Comparison of ENCODE assay signal across 19 cellular contexts in genomic region chrX:36577006-36577405, GRCh38.
DNase-seq lines count a peak whose midpoint lies in the region; TF ChIP-seq lines count a peak whose summit lies in the region.
"Had no signal": no experiment of that assay in that cellular context is flagged by ENCODE, and none has a peak within 500 bp of the region (broad histone marks: within the 10 kb centered on the region; RNA-seq: fewer than 3 reads in every experiment).

No MANE protein-coding gene starts in this region.

- H4K20me1 ChIP-seq in mammary epithelial cell (ENCODE audit: insufficient read depth, low read length) = no peaks in the 10 kb centered on the region
- H4K20me1 ChIP-seq: BLaER1 treated with 17β-estradiol and CSF1 and Interleukin-3, amounts not matched to agents 10 nM and 100 nM had no signal

- no peak overlapping the region for H3K27ac Mint-ChIP-seq in MCF 10A (ENCODE audit: low read depth, unreplicated experiment)
- H3K27ac Mint-ChIP-seq: B cell; CD8-positive, alpha-beta T cell had no signal

- no peak overlapping the region for H3K9ac ChIP-seq in mammary epithelial cell (ENCODE audit: insufficient read depth, low read length)
- H3K9ac ChIP-seq: BLaER1 treated with 17β-estradiol and CSF1 and Interleukin-3, amounts not matched to agents 10 nM and 100 nM; GM23248 had no signal

- CTCF ChIA-PET in MCF 10A (lab: Yijun Ruan, JAX) = interaction anchor here (0.6 kb wide), 1 partner anchor 171 kb away, joined by 3 read pairs; no protein-coding TSS in a partner anchor
- CTCF ChIA-PET in mammary epithelial cell (lab: Charles Lee; ENCODE audit: low non-redundant PET) = no interaction called here

- dilution Hi-C loops in mammary epithelial cell (cut with HindIII; ENCODE audit: low sequenced_read_pairs) = no loop called here

- H3K27ac ChIP-seq in mammary epithelial cell (ENCODE audit: insufficient read depth, low read depth, low read length) = no peak overlapping the region
- H3K27ac ChIP-seq: BLaER1 treated with 17β-estradiol and CSF1 and Interleukin-3, amounts not matched to agents 10 nM and 100 nM; GM23248 had no signal

- H3K9me3 Mint-ChIP-seq in MCF 10A (ENCODE audit: unreplicated experiment) = no peaks in the 10 kb centered on the region

- H3K9me3 ChIP-seq in mammary epithelial cell (replicated peaks; ENCODE audit: insufficient read depth, low read length) = no peaks in the 10 kb centered on the region
- H3K9me3 ChIP-seq: BLaER1 treated with 17β-estradiol and CSF1 and Interleukin-3, amounts not matched to agents 10 nM and 100 nM had no signal

- in situ Hi-C loops in mammary epithelial cell (cut with MboI; ENCODE audit: low sequenced_read_pairs in 2 of 2) = no loop called here

- H3K27me3 Mint-ChIP-seq in MCF 10A (ENCODE audit: insufficient read depth, unreplicated experiment) = peaks cover 10% of the 10 kb centered on the region
- H3K27me3 Mint-ChIP-seq: B cell had no signal

- H3K36me3 Mint-ChIP-seq in MCF 10A (ENCODE audit: insufficient read depth, unreplicated experiment) = no peaks in the 10 kb centered on the region
- H3K36me3 Mint-ChIP-seq: CD8-positive, alpha-beta T cell had no signal

- no peak overlapping the region for H3K4me2 ChIP-seq in mammary epithelial cell (ENCODE audit: insufficient read depth, low read depth, low read length)
- H3K4me2 ChIP-seq: BLaER1 treated with 17β-estradiol and CSF1 and Interleukin-3, amounts not matched to agents 10 nM and 100 nM had no signal

- H2AFZ ChIP-seq in mammary epithelial cell (ENCODE audit: low read depth, low read length) = no peak overlapping the region
- H2AFZ ChIP-seq: GM23248 had no signal

- BruUV-seq in MCF 10A (replicated peaks; lab: Mats Ljungman, UMichigan) (no TSS peak), mammary epithelial cell (replicated peaks; lab: Mats Ljungman, UMichigan) (no TSS peak)

- intact Hi-C loops in MCF 10A (cut with micrococcal nuclease) = no loop called here
- intact Hi-C loops in mammary epithelial cell (cut with micrococcal nuclease) = no loop called here

- 15% methylated on average over 2 of the region's 2 CpGs for WGBS in mammary epithelial cell (ENCODE audit: low coverage, missing lambda C conversion rate)

- POLR2A ChIA-PET in MCF 10A (lab: Yijun Ruan, JAX) = interaction anchor here (1.1 kb wide), 1 partner anchor 52 kb away, joined by 3 read pairs; no protein-coding TSS in a partner anchor

- H3K79me2 ChIP-seq in mammary epithelial cell (ENCODE audit: insufficient read depth, low read length) = no peaks in the 10 kb centered on the region

- H3K4me3 ChIP-seq in mammary epithelial cell (replicated peaks in 1 of 3; ENCODE audit: insufficient read depth in 1 of 3, low read depth in 2 of 3, low read length in 3 of 3) = no peak overlapping the region
- H3K4me3 ChIP-seq in epithelial cell of esophagus (ENCODE audit: low read length) = no peak overlapping the region
- H3K4me3 ChIP-seq: BLaER1 treated with 17β-estradiol and CSF1 and Interleukin-3, amounts not matched to agents 10 nM and 100 nM; GM12878; GM23248 had no signal

- no peaks in the 10 kb centered on the region for H3K4me1 ChIP-seq in mammary epithelial cell (ENCODE audit: insufficient read depth, low read length)
- H3K4me1 ChIP-seq: BLaER1 treated with 17β-estradiol and CSF1 and Interleukin-3, amounts not matched to agents 10 nM and 100 nM had no signal

- no peaks in the 10 kb centered on the region for H3K36me3 ChIP-seq in mammary epithelial cell (ENCODE audit: insufficient read depth, low read length)
- H3K36me3 ChIP-seq: BLaER1 treated with 17β-estradiol and CSF1 and Interleukin-3, amounts not matched to agents 10 nM and 100 nM had no signal

- no peaks in the 10 kb centered on the region for H3K27me3 ChIP-seq in mammary epithelial cell (ENCODE audit: insufficient read depth, low read length)

- peak; percentile 4 for DNase-seq in MCF 10A (ENCODE audit: unreplicated experiment)
- DNase-seq in mammary epithelial cell = no peak
- peak; percentile 14 for DNase-seq in DMS53 treated with DMSO at 0.1 percent for 48 hours (lab: John Stamatoyannopoulos, UW; ENCODE audit: unreplicated experiment)
- peak; percentile 9 for DNase-seq in OCI-M1 (lab: John Stamatoyannopoulos, UW)
- DNase-seq in epithelial cell of esophagus (ENCODE audit: low read depth) = peak; percentile 1
- no peak for DNase-seq in foreskin melanocyte
- no peak for DNase-seq in stimulated activated CD8-positive, alpha-beta memory T cell treated with anti-CD3 and anti-CD28 coated beads, Interleukin-4, amount 100 ng/mL, for 48 hours
- DNase-seq in DMS153 treated with DMSO at 0.1 percent for 48 hours (lab: John Stamatoyannopoulos, UW; ENCODE audit: unreplicated experiment) = no peak
- DNase-seq: 8988T; CD8-positive, alpha-beta T cell; DND-41; EL; GM23248; HCEC 1CT; Karpas-422; KBM-7 had no signal

- TF ChIP-seq CTCF in MCF 10A (IDR thresholded peaks at IDR 0.05; ENCODE audit: unreplicated experiment) (no peak), mammary epithelial cell (conservative IDR thresholded peaks at IDR 0.05 in 1 of 2, IDR thresholded peaks at IDR 0.05 in 1 of 2; ENCODE audit: extremely low read depth in 1 of 2, insufficient read depth in 1 of 2, low read depth in 1 of 2, low read length in 2 of 2) (no peak), epithelial cell of esophagus (IDR thresholded peaks at IDR 0.05; ENCODE audit: insufficient read depth, low read depth, low read length, missing control alignments) (no peak)

- no peak overlapping the region for H3K4me3 Mint-ChIP-seq in MCF 10A (ENCODE audit: unreplicated experiment)
- H3K4me3 Mint-ChIP-seq: B cell; CD8-positive, alpha-beta T cell had no signal

- H3K4me1 Mint-ChIP-seq in MCF 10A (ENCODE audit: insufficient read depth, unreplicated experiment) = no peaks in the 10 kb centered on the region
- H3K4me1 Mint-ChIP-seq: B cell had no signal

Comparison
In these comparisons a context has a peak if more than half of its experiments do, and no peak if none do; other contexts are left out.
1. DNase-seq: peak in MCF 10A (single experiment), DMS53 treated with DMSO at 0.1 percent for 48 hours (single experiment), OCI-M1 (single experiment) and epithelial cell of esophagus (single experiment); none in mammary epithelial cell (single experiment), foreskin melanocyte (single experiment), stimulated activated CD8-positive, alpha-beta memory T cell treated with anti-CD3 and anti-CD28 coated beads, Interleukin-4, amount 100 ng/mL, for 48 hours (single experiment) and DMS153 treated with DMSO at 0.1 percent for 48 hours (single experiment).